21 cellular contexts compared by ENCODE assay signal in genomic region chr16:57156351-57156703, GRCh38.
"Had no signal": no experiment of that assay in that cellular context is flagged by ENCODE, and none has a peak within 500 bp of the region (broad histone marks: within the 10 kb centered on the region; RNA-seq: fewer than 3 reads in every experiment).

No MANE protein-coding gene starts in this region.

- H3K4me3 Mint-ChIP-seq: activated CD4-positive, alpha-beta memory T cell treated with anti-CD3 and anti-CD28 coated beads, Interleukin-2, amount 10 ng/mL, durations not matched to agents 7 days and 5 days; activated T-cell treated with anti-CD3 and anti-CD28 coated beads, Interleukin-2, amount 50 U/mL, for 4 hours; dendritic cell treated with granulocyte-macrophage colony-stimulating factor and Interleukin-4, amounts not matched to agents 40 ng/mL and 50 ng/mL, for 4 days; memory B cell; type B pancreatic cell had no signal

- H3K9me3 Mint-ChIP-seq: activated CD4-positive, alpha-beta memory T cell treated with anti-CD3 and anti-CD28 coated beads, Interleukin-2, amount 10 ng/mL, durations not matched to agents 7 days and 5 days; activated T-cell treated with anti-CD3 and anti-CD28 coated beads, Interleukin-2, amount 50 U/mL, for 4 hours; dendritic cell treated with granulocyte-macrophage colony-stimulating factor and Interleukin-4, amounts not matched to agents 40 ng/mL and 50 ng/mL, for 4 days; memory B cell; type B pancreatic cell had no signal

- H3K27ac Mint-ChIP-seq: activated CD4-positive, alpha-beta memory T cell treated with anti-CD3 and anti-CD28 coated beads, Interleukin-2, amount 10 ng/mL, durations not matched to agents 7 days and 5 days; dendritic cell treated with granulocyte-macrophage colony-stimulating factor and Interleukin-4, amounts not matched to agents 40 ng/mL and 50 ng/mL, for 4 days; memory B cell; type B pancreatic cell had no signal

- DNase-seq: activated CD4-positive, alpha-beta memory T cell treated with anti-CD3 and anti-CD28 coated beads, Interleukin-2, amount 10 ng/mL, durations not matched to agents 7 days and 5 days; activated CD4-positive, CD25-positive, alpha-beta regulatory T cell treated with anti-CD3 and anti-CD28 coated beads, Interleukin-2, amount 50 U/mL, for 72 hours; activated gamma-delta T cell; activated T-cell treated with anti-CD3 and anti-CD28 coated beads, Interleukin-2, amount 50 U/mL, for 4 hours; aorta; cerebellar nuclear complex; effector memory CD4-positive, alpha-beta T cell; gastrocnemius medialis; heart left ventricle; left ventricle myocardium inferior; right cardiac atrium; SHP77 treated with DMSO at 0.1 percent for 48 hours; stimulated activated CD4-positive, alpha-beta T cell treated with anti-CD3 and anti-CD28 coated beads, Interleukin-4, amount 100 ng/mL, for 4 hours; stimulated activated CD8-positive, alpha-beta memory T cell treated with anti-CD3 and anti-CD28 coated beads, Interleukin-4, amount 100 ng/mL, for 48 hours; stimulated activated naive CD4-positive, alpha-beta T cell treated with Interleukin-2 at 50 U/mL for 16 hours had no signal

- H3K27ac ChIP-seq: epithelial cell of prostate, gastrocnemius medialis, heart left ventricle, left ventricle myocardium inferior, prostate gland had no signal

- H3K4me3 ChIP-seq: gastrocnemius medialis, heart left ventricle, left ventricle myocardium inferior, prostate gland, smooth muscle cell had no signal

- H3K27me3 Mint-ChIP-seq: activated CD4-positive, alpha-beta memory T cell treated with anti-CD3 and anti-CD28 coated beads, Interleukin-2, amount 10 ng/mL, durations not matched to agents 7 days and 5 days; dendritic cell treated with granulocyte-macrophage colony-stimulating factor and Interleukin-4, amounts not matched to agents 40 ng/mL and 50 ng/mL, for 4 days; memory B cell; type B pancreatic cell had no signal

- ATAC-seq: activated T-cell treated with anti-CD3 and anti-CD28 coated beads, Interleukin-2, amount 50 U/mL, for 4 hours; gastrocnemius medialis; heart left ventricle had no signal

- H3K4me1 ChIP-seq: gastrocnemius medialis, prostate gland had no signal

- H3K27me3 ChIP-seq: gastrocnemius medialis, heart left ventricle had no signal

- H3K9me3 ChIP-seq: gastrocnemius medialis, heart left ventricle, left ventricle myocardium inferior, prostate gland had no signal

- H3K4me1 Mint-ChIP-seq: memory B cell had no signal
